ENCODE assay signal across 8 cellular contexts in genomic region chrX:47483310-47484268, GRCh38. TPM values are rescaled to one million over a fixed set of nuclear protein-coding genes. Genes with fewer than 3 reads are reported as not detected.
A peak's percentile ranks its signal among the peaks of the same experiment; 100 is the strongest.
DNase-seq lines count a peak whose midpoint lies in the region; TF ChIP-seq lines count a peak whose summit lies in the region.

No MANE protein-coding gene starts in this region.

- H3K27me3 Mint-ChIP-seq in Calu3 (ENCODE audit: unreplicated experiment): no peaks in the 10 kb centered on the region

- BruUV-seq in Calu3 (replicated peaks; lab: Mats Ljungman, UMichigan): TSS peak; percentile 67

- H3K4me3 Mint-ChIP-seq in Calu3 (ENCODE audit: low read depth, unreplicated experiment): peak overlapping the region; percentile 83

- H3K9ac ChIP-seq in skeletal muscle satellite cell (ENCODE audit: low read depth, low read length): peak overlapping the region; percentile 91

- H3K9me3 ChIP-seq in iPS-18c (ENCODE audit: control insufficient read depth, insufficient read depth, low read length) (peaks cover 7% of the 10 kb centered on the region), skeletal muscle satellite cell (replicated peaks; ENCODE audit: low read length) (no peaks in the 10 kb centered on the region)

- H3K4me1 Mint-ChIP-seq in Calu3 (ENCODE audit: low read depth, unreplicated experiment): peaks cover 11% of the 10 kb centered on the region

- H3K36me3 Mint-ChIP-seq in Calu3 (ENCODE audit: insufficient read depth, unreplicated experiment): peaks cover 26% of the 10 kb centered on the region

- peak overlapping the region; percentile 82 for H3K4me2 ChIP-seq in skeletal muscle satellite cell (ENCODE audit: low read length)

- DNase-seq in Calu3 (peak; percentile 11), LHCN-M2 (ENCODE audit: low read depth) (peak; percentile 60), astrocyte of the cerebellum (ENCODE audit: low read depth) (no peak), NCI-H1436 (lab: John Stamatoyannopoulos, UW) (no peak), AML-193 (lab: John Stamatoyannopoulos, UW) (no peak)
- no peak for DNase-seq in stimulated activated naive CD4-positive, alpha-beta T cell treated with Interleukin-2 at 50 U/mL for 16 hours (lab: John Stamatoyannopoulos, UW)

- H3K36me3 ChIP-seq in skeletal muscle satellite cell (ENCODE audit: insufficient read depth, low read length): no peaks in the 10 kb centered on the region

- H3K4me1 ChIP-seq in skeletal muscle satellite cell (ENCODE audit: control insufficient read depth, insufficient read depth, low read length): peaks cover 6% of the 10 kb centered on the region

- peak overlapping the region; percentile 90 for H3K27ac Mint-ChIP-seq in Calu3 (ENCODE audit: unreplicated experiment)

- CTCF ChIA-PET in Calu3 (lab: Charles Lee): no interaction called here

- H3K4me3 ChIP-seq in astrocyte of the cerebellum (ENCODE audit: low read depth, low read length) (peak overlapping the region; percentile 60), iPS-18c (ENCODE audit: insufficient read depth, low read depth, low read length) (peak overlapping the region; percentile 77), skeletal muscle satellite cell (ENCODE audit: low read length) (peak overlapping the region; percentile 73)

- intact Hi-C loops in Calu3 (cut with micrococcal nuclease; ENCODE audit: unreplicated experiment): loop anchor here (5.0 kb wide), 1 partner anchor 291 kb away; the partner anchor contains the start of gene UBA1

- H3K9me3 Mint-ChIP-seq in Calu3 (ENCODE audit: low read depth, unreplicated experiment): no peaks in the 10 kb centered on the region

- H3K27me3 ChIP-seq in skeletal muscle satellite cell (ENCODE audit: control insufficient read depth, insufficient read depth, low read length): no peaks in the 10 kb centered on the region

- in situ Hi-C loops in astrocyte of the cerebellum (cut with HindIII; ENCODE audit: low sequenced_read_pairs): no loop called here

- TF ChIP-seq CTCF in Calu3 (IDR thresholded peaks at IDR 0.05; ENCODE audit: unreplicated experiment) (no peak), astrocyte of the cerebellum (IDR thresholded peaks at IDR 0.05; ENCODE audit: low read depth, low read length, missing control alignments) (no peak)

RNA-seq across cellular contexts. Expression of gene ZNF41, which starts 0.6 kb away (rescaled TPM):
- total RNA-seq in Calu3 (2022) (10.8 and 12.2 TPM in 2 replicates), LHCN-M2 (2014; rRNA removed) (9.1 and 9.4 TPM in 2 replicates)
- 2.1 TPM for polyA plus RNA-seq in LHCN-M2 (2012)
- total RNA-seq in skeletal muscle satellite cell (2012; rRNA removed): 3.8 and 6.1 TPM in 2 replicates

Comparison
In these comparisons a context has a peak if more than half of its experiments do, and no peak if none do; other contexts are left out.
1. DNase-seq: peak in Calu3 (single experiment) and LHCN-M2 (single experiment); none in astrocyte of the cerebellum (single experiment), NCI-H1436 (single experiment), AML-193 (0 of 2) and stimulated activated naive CD4-positive, alpha-beta T cell treated with Interleukin-2 at 50 U/mL for 16 hours (single experiment).
2. Peak in every context shown above with its lines, with median percentiles within 50 percentile points of each other: H3K4me3 ChIP-seq.